1 cellular context compared by ENCODE assay signal in genomic region chr1:151803915-151804314, GRCh38.
TF ChIP-seq lines count a peak whose summit lies in the region.

No MANE protein-coding gene starts in this region.

TF ChIP-seq in H1, 55 proteins besides CTCF, POLR2A, EP300 and RAD21:
- TF ChIP-seq NANOG (IDR thresholded peaks at IDR 0.05; ENCODE audit: insufficient read depth, low read depth, low read length, poor library complexity, severe bottlenecking) (no peak), GABPA (IDR thresholded peaks at IDR 0.05; ENCODE audit: borderline replicate concordance, insufficient read depth, low read length) (no peak), SP2 (IDR thresholded peaks at IDR 0.05; ENCODE audit: low read length) (no peak), SUZ12 (IDR thresholded peaks at IDR 0.05; ENCODE audit: low read length) (no peak), RBBP5 (IDR thresholded peaks at IDR 0.05; ENCODE audit: borderline replicate concordance, low read depth, low read length) (no peak)
- TF ChIP-seq, protein P1, sequence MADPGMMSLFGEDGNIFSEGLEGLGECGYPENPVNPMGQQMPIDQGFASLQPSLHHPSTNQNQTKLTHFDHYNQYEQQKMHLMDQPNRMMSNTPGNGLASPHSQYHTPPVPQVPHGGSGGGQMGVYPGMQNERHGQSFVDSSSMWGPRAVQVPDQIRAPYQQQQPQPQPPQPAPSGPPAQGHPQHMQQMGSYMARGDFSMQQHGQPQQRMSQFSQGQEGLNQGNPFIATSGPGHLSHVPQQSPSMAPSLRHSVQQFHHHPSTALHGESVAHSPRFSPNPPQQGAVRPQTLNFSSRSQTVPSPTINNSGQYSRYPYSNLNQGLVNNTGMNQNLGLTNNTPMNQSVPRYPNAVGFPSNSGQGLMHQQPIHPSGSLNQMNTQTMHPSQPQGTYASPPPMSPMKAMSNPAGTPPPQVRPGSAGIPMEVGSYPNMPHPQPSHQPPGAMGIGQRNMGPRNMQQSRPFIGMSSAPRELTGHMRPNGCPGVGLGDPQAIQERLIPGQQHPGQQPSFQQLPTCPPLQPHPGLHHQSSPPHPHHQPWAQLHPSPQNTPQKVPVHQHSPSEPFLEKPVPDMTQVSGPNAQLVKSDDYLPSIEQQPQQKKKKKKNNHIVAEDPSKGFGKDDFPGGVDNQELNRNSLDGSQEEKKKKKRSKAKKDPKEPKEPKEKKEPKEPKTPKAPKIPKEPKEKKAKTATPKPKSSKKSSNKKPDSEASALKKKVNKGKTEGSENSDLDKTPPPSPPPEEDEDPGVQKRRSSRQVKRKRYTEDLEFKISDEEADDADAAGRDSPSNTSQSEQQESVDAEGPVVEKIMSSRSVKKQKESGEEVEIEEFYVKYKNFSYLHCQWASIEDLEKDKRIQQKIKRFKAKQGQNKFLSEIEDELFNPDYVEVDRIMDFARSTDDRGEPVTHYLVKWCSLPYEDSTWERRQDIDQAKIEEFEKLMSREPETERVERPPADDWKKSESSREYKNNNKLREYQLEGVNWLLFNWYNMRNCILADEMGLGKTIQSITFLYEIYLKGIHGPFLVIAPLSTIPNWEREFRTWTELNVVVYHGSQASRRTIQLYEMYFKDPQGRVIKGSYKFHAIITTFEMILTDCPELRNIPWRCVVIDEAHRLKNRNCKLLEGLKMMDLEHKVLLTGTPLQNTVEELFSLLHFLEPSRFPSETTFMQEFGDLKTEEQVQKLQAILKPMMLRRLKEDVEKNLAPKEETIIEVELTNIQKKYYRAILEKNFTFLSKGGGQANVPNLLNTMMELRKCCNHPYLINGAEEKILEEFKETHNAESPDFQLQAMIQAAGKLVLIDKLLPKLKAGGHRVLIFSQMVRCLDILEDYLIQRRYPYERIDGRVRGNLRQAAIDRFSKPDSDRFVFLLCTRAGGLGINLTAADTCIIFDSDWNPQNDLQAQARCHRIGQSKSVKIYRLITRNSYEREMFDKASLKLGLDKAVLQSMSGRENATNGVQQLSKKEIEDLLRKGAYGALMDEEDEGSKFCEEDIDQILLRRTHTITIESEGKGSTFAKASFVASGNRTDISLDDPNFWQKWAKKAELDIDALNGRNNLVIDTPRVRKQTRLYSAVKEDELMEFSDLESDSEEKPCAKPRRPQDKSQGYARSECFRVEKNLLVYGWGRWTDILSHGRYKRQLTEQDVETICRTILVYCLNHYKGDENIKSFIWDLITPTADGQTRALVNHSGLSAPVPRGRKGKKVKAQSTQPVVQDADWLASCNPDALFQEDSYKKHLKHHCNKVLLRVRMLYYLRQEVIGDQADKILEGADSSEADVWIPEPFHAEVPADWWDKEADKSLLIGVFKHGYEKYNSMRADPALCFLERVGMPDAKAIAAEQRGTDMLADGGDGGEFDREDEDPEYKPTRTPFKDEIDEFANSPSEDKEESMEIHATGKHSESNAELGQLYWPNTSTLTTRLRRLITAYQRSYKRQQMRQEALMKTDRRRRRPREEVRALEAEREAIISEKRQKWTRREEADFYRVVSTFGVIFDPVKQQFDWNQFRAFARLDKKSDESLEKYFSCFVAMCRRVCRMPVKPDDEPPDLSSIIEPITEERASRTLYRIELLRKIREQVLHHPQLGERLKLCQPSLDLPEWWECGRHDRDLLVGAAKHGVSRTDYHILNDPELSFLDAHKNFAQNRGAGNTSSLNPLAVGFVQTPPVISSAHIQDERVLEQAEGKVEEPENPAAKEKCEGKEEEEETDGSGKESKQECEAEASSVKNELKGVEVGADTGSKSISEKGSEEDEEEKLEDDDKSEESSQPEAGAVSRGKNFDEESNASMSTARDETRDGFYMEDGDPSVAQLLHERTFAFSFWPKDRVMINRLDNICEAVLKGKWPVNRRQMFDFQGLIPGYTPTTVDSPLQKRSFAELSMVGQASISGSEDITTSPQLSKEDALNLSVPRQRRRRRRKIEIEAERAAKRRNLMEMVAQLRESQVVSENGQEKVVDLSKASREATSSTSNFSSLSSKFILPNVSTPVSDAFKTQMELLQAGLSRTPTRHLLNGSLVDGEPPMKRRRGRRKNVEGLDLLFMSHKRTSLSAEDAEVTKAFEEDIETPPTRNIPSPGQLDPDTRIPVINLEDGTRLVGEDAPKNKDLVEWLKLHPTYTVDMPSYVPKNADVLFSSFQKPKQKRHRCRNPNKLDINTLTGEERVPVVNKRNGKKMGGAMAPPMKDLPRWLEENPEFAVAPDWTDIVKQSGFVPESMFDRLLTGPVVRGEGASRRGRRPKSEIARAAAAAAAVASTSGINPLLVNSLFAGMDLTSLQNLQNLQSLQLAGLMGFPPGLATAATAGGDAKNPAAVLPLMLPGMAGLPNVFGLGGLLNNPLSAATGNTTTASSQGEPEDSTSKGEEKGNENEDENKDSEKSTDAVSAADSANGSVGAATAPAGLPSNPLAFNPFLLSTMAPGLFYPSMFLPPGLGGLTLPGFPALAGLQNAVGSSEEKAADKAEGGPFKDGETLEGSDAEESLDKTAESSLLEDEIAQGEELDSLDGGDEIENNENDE (IDR thresholded peaks at IDR 0.05; ENCODE audit: insufficient replicate concordance, low read length): no peak
